ENCODE assay signal across 8 cellular contexts in the genomic region with DNA sequence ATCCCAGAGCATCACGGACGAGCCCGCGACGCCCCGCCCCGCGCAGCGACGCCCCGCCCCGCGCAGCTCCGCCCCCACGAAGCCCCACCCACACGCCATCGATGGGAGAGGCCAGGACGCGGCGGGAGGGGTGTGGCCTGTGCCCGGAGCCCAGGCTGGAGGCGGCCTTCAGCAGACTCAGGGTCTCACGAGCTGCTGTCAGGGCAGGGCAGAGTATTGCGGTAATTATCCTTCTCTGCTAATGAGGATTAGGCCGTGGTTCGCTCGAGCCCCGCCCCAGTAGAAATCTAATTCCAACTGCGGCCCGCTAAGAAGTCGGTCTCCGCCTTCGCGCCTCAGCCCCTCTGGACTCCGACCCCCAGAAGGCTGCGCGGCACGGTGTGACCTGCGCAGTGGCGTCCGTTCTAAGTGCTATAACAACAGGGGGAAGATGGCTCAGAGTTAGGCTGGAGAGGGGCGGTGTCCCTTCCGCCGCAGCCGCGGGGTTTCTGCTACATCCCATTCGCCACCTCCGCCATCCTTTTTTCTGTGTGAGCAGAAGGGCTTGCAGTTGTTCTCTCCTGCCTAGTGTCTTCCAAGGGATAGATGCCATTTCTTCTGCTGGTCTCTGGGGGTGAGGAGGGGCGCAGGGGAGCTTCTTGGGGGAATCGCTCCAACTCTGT. TPM values are rescaled to one million over a fixed set of nuclear protein-coding genes. Genes with fewer than 3 reads are reported as not detected.
DNase-seq lines count a peak whose midpoint lies in the region; ATAC-seq, FAIRE-seq and TF ChIP-seq lines count a peak whose summit lies in the region.

No MANE protein-coding gene starts in this region.

- H3K4me3 ChIP-seq in AG10803 (ENCODE audit: low read length) (peak overlapping the region; percentile 86), kidney (ENCODE audit: low read length in 2 of 2) (peak overlapping the region; percentile 77 to 86)

- no peaks in the 10 kb centered on the region for H3K36me3 ChIP-seq in kidney (ENCODE audit: control insufficient read depth in 1 of 2, insufficient read depth in 2 of 2, low read length in 2 of 2)

- DNase-seq in AG10803 (ENCODE audit: low read depth) (peak; percentile 94), NCI-H345 treated with DMSO at 0.1 percent for 48 hours (lab: John Stamatoyannopoulos, UW; ENCODE audit: unreplicated experiment) (peak; percentile 97), cerebellar nuclear complex (lab: John Stamatoyannopoulos, UW) (peak; percentile 70 to 91), kidney (peak; percentile 97)
- DNase-seq in stimulated activated CD4-positive, alpha-beta T cell treated with anti-CD3 and anti-CD28 coated beads, Interleukin-15, amount 100 ng/mL, for 1 hour (ENCODE audit: low read depth in 1 of 2, low spot score in 1 of 2): peak; percentile 84 to 88

- peaks cover 0 to 7% of the 10 kb centered on the region in 2 donors for H3K9me3 ChIP-seq in kidney (ENCODE audit: control insufficient read depth in 1 of 2, low read length in 2 of 2)

- no peak for TF ChIP-seq CTCF in AG10803 (conservative IDR thresholded peaks at IDR 0.05; ENCODE audit: low read length)
- TF ChIP-seq CTCF in kidney (IDR thresholded peaks at IDR 0.05; ENCODE audit: borderline replicate concordance, extremely low read depth, insufficient read depth): no peak

- peaks cover 2% of the 10 kb centered on the region in 2 donors for H3K4me1 ChIP-seq in kidney (ENCODE audit: control insufficient read depth in 1 of 2, insufficient read depth in 1 of 2, low read depth in 1 of 2, low read length in 2 of 2)

- FAIRE-seq in kidney (lab: Jason Lieb, UNC): no peak

- peak overlapping the region; percentile 95 to 97 for H3K27ac ChIP-seq in kidney (ENCODE audit: low read depth in 2 of 2, low read length in 2 of 2)

- peak overlapping the region; percentile 74 to 80 for H3K9ac ChIP-seq in kidney (ENCODE audit: low read length in 2 of 2)

- ATAC-seq in GM19035 (IDR thresholded peaks at IDR 0.05; ENCODE audit: unreplicated experiment) (peak; percentile 94), HG03342 (IDR thresholded peaks at IDR 0.05; ENCODE audit: unreplicated experiment) (peak; percentile 94)
- ATAC-seq in activated CD4-positive, CD25-positive, alpha-beta regulatory T cell treated with anti-CD3 and anti-CD28 coated beads, Interleukin-2, amount 50 U/mL, for 24 hours: peak; percentile 95

- intact Hi-C loops in kidney (cut with DNase I): no loop called here

RNA-seq across cellular contexts. Expression of gene NT5C3A, which starts 0.3 kb away (rescaled TPM):
- 29.0 TPM for total RNA-seq in kidney
- polyA plus RNA-seq in kidney (ENCODE audit: insufficient read depth, low read depth, low replicate concordance): 22.2 TPM

RNA-seq across cellular contexts. Expression of gene RP9, which starts 46.3 kb away (rescaled TPM):
- total RNA-seq in kidney: 11.3 TPM
- 26.1 TPM for polyA plus RNA-seq in kidney (ENCODE audit: insufficient read depth, low read depth, low replicate concordance)

Comparison
In these comparisons a context has a peak if more than half of its experiments do, and no peak if none do; other contexts are left out.
1. Peak in every context shown above with its lines: DNase-seq, ATAC-seq, H3K4me3 ChIP-seq and H3K27ac ChIP-seq.